1 cellular context compared by ENCODE assay signal in the genomic region with DNA sequence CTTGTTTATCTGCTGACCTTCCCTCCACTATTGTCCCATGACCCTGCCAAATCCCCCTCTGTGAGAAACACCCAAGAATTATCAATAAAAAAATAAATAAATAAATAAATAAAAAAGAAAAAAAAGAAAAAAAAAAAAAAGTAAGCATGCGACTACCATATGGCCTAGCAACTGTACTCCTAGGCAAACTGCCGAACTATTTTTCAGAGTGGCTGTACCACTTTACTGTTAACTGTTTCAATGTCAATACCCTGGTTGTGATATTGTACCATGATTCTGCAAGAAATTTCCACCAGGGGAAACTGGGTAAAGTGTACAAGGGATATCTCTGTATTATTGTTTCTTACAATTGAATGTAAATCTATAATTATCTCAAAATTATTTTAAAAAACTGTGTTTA.
A peak's percentile ranks its signal among the peaks of the same experiment; 100 is the strongest.
TF ChIP-seq lines count a peak whose summit lies in the region.

No MANE protein-coding gene starts in this region.

TF ChIP-seq in K562, 482 proteins besides CTCF, POLR2A, EP300 and RAD21:
- TF ChIP-seq RFX5 (IDR thresholded peaks at IDR 0.05; ENCODE audit: low read depth, low read length): no peak
- TF ChIP-seq EP400 (IDR thresholded peaks at IDR 0.05): peak; percentile 14; the same call in 1 of the 2 replicates
